9 cellular contexts compared by ENCODE assay signal in the genomic region with DNA sequence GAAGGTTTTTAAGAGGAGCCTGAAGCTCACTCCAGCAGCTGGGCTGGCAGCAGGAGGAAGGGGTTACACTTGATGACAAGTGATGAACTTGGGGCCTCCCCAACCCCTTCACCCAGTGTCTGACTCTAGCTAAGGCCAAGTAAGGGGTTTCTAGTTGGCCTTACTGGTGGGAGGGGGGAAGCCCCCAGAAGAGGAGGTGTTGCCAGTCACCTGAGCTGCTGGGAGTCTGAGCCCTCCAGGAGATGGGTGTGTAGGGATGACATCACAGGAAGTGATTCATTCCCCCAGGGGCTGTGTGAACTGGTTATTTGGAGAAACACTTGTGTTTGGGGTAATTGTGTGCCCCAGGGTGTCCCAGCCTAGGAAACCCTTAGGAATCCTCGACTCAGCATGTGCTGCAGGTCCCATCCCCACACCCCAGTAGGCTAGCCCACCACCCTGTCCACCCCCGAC. TPM values are rescaled to one million over a fixed set of nuclear protein-coding genes. Genes with fewer than 3 reads are reported as not detected.
DNase-seq lines count a peak whose midpoint lies in the region; ATAC-seq and TF ChIP-seq lines count a peak whose summit lies in the region.
"Had no signal": no experiment of that assay in that cellular context is flagged by ENCODE, and none has a peak within 500 bp of the region (broad histone marks: within the 10 kb centered on the region; RNA-seq: fewer than 3 reads in every experiment).

No MANE protein-coding gene starts in this region.

- TF ChIP-seq CTCF in GM13977 (IDR thresholded peaks at IDR 0.05; ENCODE audit: extremely low read depth, insufficient read depth, missing control alignments), result no peak

- in situ Hi-C loops in GM13977 (cut with MboI; ENCODE audit: low pct_unique_long_range_greater_than_20kb, low sequenced_read_pairs, unreplicated experiment), result no loop called here

- peak overlapping the region; percentile 39 to 62 for H3K4me3 ChIP-seq in esophagus (ENCODE audit: low read depth in 1 of 2, low read length in 2 of 2)

- DNase-seq in GM13977 (ENCODE audit: low spot score) (peak; percentile 84), left ventricle myocardium superior (no peak), NCI-H2196 treated with DMSO at 0.1 percent for 48 hours (lab: John Stamatoyannopoulos, UW; ENCODE audit: unreplicated experiment) (no peak), T1000 (lab: John Stamatoyannopoulos, UW) (no peak)
- peak; percentile 41 for DNase-seq in activated CD4-positive, CD25-positive, alpha-beta regulatory T cell treated with anti-CD3 and anti-CD28 coated beads, Interleukin-2, amount 50 U/mL, for 72 hours
- DNase-seq in stimulated activated CD4-positive, alpha-beta T cell treated with anti-CD3 and anti-CD28 coated beads, TNF-alpha, amount 100 ng/mL, for 4 hours (ENCODE audit: low read depth in 3 of 3), result peak in 2 of 3 experiments; percentile 25

- H3K27ac ChIP-seq in esophagus (ENCODE audit: low read depth in 2 of 2, low read length in 1 of 2), result peak overlapping the region; percentile 58 to 76
- H3K27ac ChIP-seq: neutrophil had no signal

- 42 to 43% methylated on average over 2 of the region's 2 CpGs for WGBS in esophagus, 2 donors

- H3K9me3 ChIP-seq in esophagus (ENCODE audit: control insufficient read depth in 2 of 2, insufficient read depth in 1 of 2, low read depth in 1 of 2, low read length in 1 of 2), result no peaks in the 10 kb centered on the region
- H3K9me3 ChIP-seq: neutrophil had no signal

- H3K4me1 ChIP-seq in esophagus (ENCODE audit: control insufficient read depth in 2 of 2, insufficient read depth in 2 of 2, low read length in 1 of 2), result peaks cover 4 to 29% of the 10 kb centered on the region in 2 donors

- peak; percentile 69 for ATAC-seq in HG03378 (IDR thresholded peaks at IDR 0.05; ENCODE audit: unreplicated experiment)
- ATAC-seq in left ventricle myocardium superior, result no peak

- intact Hi-C loops in left ventricle myocardium superior (cut with micrococcal nuclease), result no loop called here

- no peaks in the 10 kb centered on the region for H3K27me3 ChIP-seq in esophagus (ENCODE audit: control insufficient read depth in 1 of 2, insufficient read depth in 2 of 2, low read length in 2 of 2)

- H3K36me3 ChIP-seq in esophagus (ENCODE audit: control insufficient read depth in 2 of 2, insufficient read depth in 2 of 2, low read length in 1 of 2), result peaks cover 0 to 2% of the 10 kb centered on the region in 2 donors
- H3K36me3 ChIP-seq: neutrophil had no signal

RNA-seq across cellular contexts. Expression of gene PADI1, which starts 3.1 kb away (rescaled TPM):
- 100 to 1,000 TPM; 162 to 398 TPM for polyA plus RNA-seq in esophagus
- not detected for total RNA-seq in left ventricle myocardium superior

RNA-seq across cellular contexts. Expression of gene PADI3, which starts 40.9 kb away (rescaled TPM):
- 10 to 100 TPM; 14.1 to 31.0 TPM for polyA plus RNA-seq in esophagus
- not detected for total RNA-seq in left ventricle myocardium superior

Comparison
In these comparisons a context has a peak if more than half of its experiments do, and no peak if none do; other contexts are left out.
1. DNase-seq: peak in GM13977 (single experiment), activated CD4-positive, CD25-positive, alpha-beta regulatory T cell treated with anti-CD3 and anti-CD28 coated beads, Interleukin-2, amount 50 U/mL, for 72 hours (single experiment) and stimulated activated CD4-positive, alpha-beta T cell treated with anti-CD3 and anti-CD28 coated beads, TNF-alpha, amount 100 ng/mL, for 4 hours (2 of 3); none in left ventricle myocardium superior (single experiment), NCI-H2196 treated with DMSO at 0.1 percent for 48 hours (single experiment) and T1000 (single experiment).